ENCODE assay signal across 9 cellular contexts in the genomic region with DNA sequence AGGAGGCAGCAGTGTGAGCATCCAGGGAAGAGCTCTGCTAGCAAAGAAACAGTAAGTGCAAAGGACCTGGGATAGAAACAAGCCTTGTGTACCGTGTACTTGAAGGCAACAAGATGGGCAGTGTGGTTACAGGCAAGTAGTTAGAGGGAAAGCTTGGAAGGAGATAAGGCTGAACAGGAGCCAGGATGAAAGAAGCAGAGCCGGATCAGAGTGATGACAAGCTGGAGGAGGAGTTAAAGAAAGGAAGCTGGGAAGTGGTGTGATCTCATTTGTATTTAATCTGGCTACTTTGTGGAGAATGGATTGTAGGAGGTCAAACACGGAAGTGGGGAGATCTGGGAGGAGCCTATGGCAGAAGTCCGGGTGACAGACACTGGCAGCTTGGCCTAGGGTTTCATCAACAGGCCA. TPM values are rescaled to one million over a fixed set of nuclear protein-coding genes. Genes with fewer than 3 reads are reported as not detected.
DNase-seq lines count a peak whose midpoint lies in the region; ATAC-seq, FAIRE-seq and TF ChIP-seq lines count a peak whose summit lies in the region.
"Had no signal": no experiment of that assay in that cellular context is flagged by ENCODE, and none has a peak within 500 bp of the region (broad histone marks: within the 10 kb centered on the region; RNA-seq: fewer than 3 reads in every experiment).

No MANE protein-coding gene starts in this region.

- H3K4me1 ChIP-seq in astrocyte (ENCODE audit: insufficient read depth, low read length) (peaks cover 21% of the 10 kb centered on the region), thyroid gland (no peaks in the 10 kb centered on the region)

- peak; percentile 76 for DNase-seq in NCI-H510A treated with DMSO at 0.1 percent for 48 hours (lab: John Stamatoyannopoulos, UW)
- DNase-seq in NCI-H510A (lab: John Stamatoyannopoulos, UW) = no peak
- DNase-seq in astrocyte (ENCODE audit: low read depth) = peak; percentile 92
- no peak for DNase-seq in thyroid gland
- no peak for DNase-seq in NOMO-1 (lab: John Stamatoyannopoulos, UW; ENCODE audit: unreplicated experiment in 2 of 2)
- DNase-seq in activated effector memory CD4-positive, alpha-beta T cell treated with Interleukin-2 at 50 U/mL for 16 hours = no peak

- intact Hi-C loops in thyroid gland (cut with DNase I) = no loop called here

- H3K9me3 Mint-ChIP-seq in astrocyte (ENCODE audit: unreplicated experiment) = no peaks in the 10 kb centered on the region

- H3K79me2 ChIP-seq in astrocyte (ENCODE audit: insufficient read depth, low read length) = no peaks in the 10 kb centered on the region

- ATAC-seq in GM21515 (IDR thresholded peaks at IDR 0.05; ENCODE audit: unreplicated experiment) = no peak

- H3K36me3 Mint-ChIP-seq in astrocyte (ENCODE audit: low read depth, unreplicated experiment) = no peaks in the 10 kb centered on the region

- H3K27me3 Mint-ChIP-seq in astrocyte (ENCODE audit: low read depth, unreplicated experiment) = no peaks in the 10 kb centered on the region

- peak overlapping the region; percentile 67 for H3K4me2 ChIP-seq in astrocyte (ENCODE audit: low read length)
- H3K4me2 ChIP-seq: A549 had no signal

- H3K4me3 ChIP-seq in astrocyte (ENCODE audit: insufficient read depth, low read depth, low read length) (peak overlapping the region; percentile 16), thyroid gland (replicated peaks in 1 of 3) (no peak overlapping the region)
- H3K4me3 ChIP-seq: A549 had no signal

- WGBS in thyroid gland, 2 donors = 54 to 71% methylated on average over 4 of the region's 4 CpGs

- no peak for FAIRE-seq in astrocyte (lab: Jason Lieb, UNC)
- FAIRE-seq: A549 had no signal

- H4K20me1 ChIP-seq in astrocyte (ENCODE audit: insufficient read depth, low read length) = no peaks in the 10 kb centered on the region

- H3K4me3 Mint-ChIP-seq in astrocyte (ENCODE audit: unreplicated experiment) = peak overlapping the region; percentile 17

- peak overlapping the region; percentile 66 for H3K9ac ChIP-seq in astrocyte (ENCODE audit: low read length)

- TF ChIP-seq CTCF in astrocyte (IDR thresholded peaks at IDR 0.05; ENCODE audit: insufficient read depth, low read depth, low read length) (no peak), thyroid gland (IDR thresholded peaks at IDR 0.05) (no peak)

- H3K27ac ChIP-seq in astrocyte (ENCODE audit: low read depth, low read length) (peak overlapping the region; percentile 85), layer of hippocampus (ENCODE audit: low read depth, low read length) (peak overlapping the region; percentile 43), thyroid gland (peak overlapping the region in 2 of 3 donors; percentile 18 to 46)
- H3K27ac ChIP-seq: A549 had no signal

- TF ChIP-seq POLR2A in thyroid gland (IDR thresholded peaks at IDR 0.05) = no peak

- H3K9me3 ChIP-seq in astrocyte (ENCODE audit: insufficient read depth, low read depth, low read length) = no peaks in the 10 kb centered on the region
- H3K9me3 ChIP-seq in thyroid gland = no peaks in the 10 kb centered on the region
- H3K9me3 ChIP-seq: A549 had no signal

- H3K27me3 ChIP-seq in astrocyte (ENCODE audit: insufficient read depth, low read length) (no peaks in the 10 kb centered on the region), layer of hippocampus (ENCODE audit: control insufficient read depth, insufficient read depth, low read length) (no peaks in the 10 kb centered on the region), thyroid gland (no peaks in the 10 kb centered on the region)

- H3K4me1 Mint-ChIP-seq in astrocyte (ENCODE audit: low read depth, unreplicated experiment) = peaks cover 16% of the 10 kb centered on the region

- H2AFZ ChIP-seq in astrocyte (ENCODE audit: low read depth, low read length) = peak overlapping the region; percentile 66

- peak overlapping the region; percentile 77 for H3K27ac Mint-ChIP-seq in astrocyte (ENCODE audit: unreplicated experiment)

- H3K36me3 ChIP-seq in astrocyte (ENCODE audit: insufficient read depth, low read length) (no peaks in the 10 kb centered on the region), thyroid gland (no peaks in the 10 kb centered on the region)

RNA-seq across cellular contexts. Expression of gene VPS54, which starts 44.7 kb away (rescaled TPM):
- total RNA-seq in astrocyte (17.5 and 17.9 TPM in 2 replicates), thyroid gland (10 to 100 TPM; 34.4 to 40.8 (median 35.9) TPM)

Comparison
In these comparisons a context has a peak if more than half of its experiments do, and no peak if none do; other contexts are left out.
1. DNase-seq: peak in NCI-H510A treated with DMSO at 0.1 percent for 48 hours (single experiment) and astrocyte (single experiment); none in NCI-H510A (single experiment), thyroid gland (0 of 2), NOMO-1 (0 of 2) and activated effector memory CD4-positive, alpha-beta T cell treated with Interleukin-2 at 50 U/mL for 16 hours (single experiment).
2. H3K27ac ChIP-seq: peak in every context shown above with its lines; median percentile 85 in astrocyte; 43 in layer of hippocampus; 32 in thyroid gland.